Comparison of ENCODE assay signal across 11 cellular contexts in the genomic region with DNA sequence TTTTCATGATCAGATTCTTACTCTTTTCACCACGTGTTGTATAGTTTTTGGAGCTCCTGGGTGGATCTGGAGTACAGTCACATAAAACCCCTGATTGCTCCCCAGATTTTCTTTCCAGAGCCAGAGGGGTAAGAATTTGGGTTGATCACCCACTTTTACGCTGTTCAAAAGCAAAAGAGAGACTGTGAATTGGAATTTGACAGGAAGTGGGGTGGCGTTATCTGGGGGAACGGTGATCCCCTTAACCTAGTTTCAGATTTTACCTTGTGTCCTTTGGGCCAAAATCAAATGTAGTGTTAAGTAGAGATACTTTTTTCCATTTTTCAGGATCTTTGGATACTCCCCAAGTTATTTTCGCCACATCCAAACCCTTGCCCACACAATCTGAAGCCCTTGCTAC.
"Had no signal": no experiment of that assay in that cellular context is flagged by ENCODE, and none has a peak within 500 bp of the region (broad histone marks: within the 10 kb centered on the region; RNA-seq: fewer than 3 reads in every experiment).

No MANE protein-coding gene starts in this region.

- H3K36me3 ChIP-seq: pancreas had no signal

- H3K4me3 Mint-ChIP-seq: natural killer cell treated with Interleukin-12 subunit alpha and Interleukin-12 subunit beta and Interleukin-15 and Interleukin-18, amount 100 ng/mL, for 72 hours; stimulated activated memory B cell treated with anti-CD40 and anti-IgM and Interleukin-4, amounts not matched to agents 10 μg/mL and 1 μg/mL and 100 μg/mL, for 72 hours; stimulated activated naive CD8-positive, alpha-beta T cell treated with anti-CD3 and anti-CD28 coated beads, Interleukin-15, Interleukin-2, amounts not matched to agents 100 ng/mL and 50 ng/mL, for 24 hours had no signal

- H3K27ac ChIP-seq: epithelial cell of prostate, hepatocyte, pancreas had no signal

- H3K9me3 ChIP-seq: esophagus squamous epithelium, mucosa of descending colon, pancreas had no signal

- H3K4me1 Mint-ChIP-seq: stimulated activated memory B cell treated with anti-CD40 and anti-IgM and Interleukin-4, amounts not matched to agents 10 μg/mL and 1 μg/mL and 100 μg/mL, for 72 hours had no signal

- H3K27me3 Mint-ChIP-seq: natural killer cell treated with Interleukin-12 subunit alpha and Interleukin-12 subunit beta and Interleukin-15 and Interleukin-18, amount 100 ng/mL, for 72 hours; progenitor cell of endocrine pancreas; stimulated activated memory B cell treated with anti-CD40 and anti-IgM and Interleukin-4, amounts not matched to agents 10 μg/mL and 1 μg/mL and 100 μg/mL, for 72 hours; stimulated activated naive CD8-positive, alpha-beta T cell treated with anti-CD3 and anti-CD28 coated beads, Interleukin-15, Interleukin-2, amounts not matched to agents 100 ng/mL and 50 ng/mL, for 24 hours had no signal

- H3K79me2 ChIP-seq: hepatocyte had no signal

- H2AFZ ChIP-seq: hepatocyte had no signal

- H3K4me1 ChIP-seq: pancreas had no signal

- DNase-seq: esophagus squamous epithelium, kidney, occipital lobe had no signal

- H3K27ac Mint-ChIP-seq: natural killer cell treated with Interleukin-12 subunit alpha and Interleukin-12 subunit beta and Interleukin-15 and Interleukin-18, amount 100 ng/mL, for 72 hours; progenitor cell of endocrine pancreas; stimulated activated memory B cell treated with anti-CD40 and anti-IgM and Interleukin-4, amounts not matched to agents 10 μg/mL and 1 μg/mL and 100 μg/mL, for 72 hours; stimulated activated naive CD8-positive, alpha-beta T cell treated with anti-CD3 and anti-CD28 coated beads, Interleukin-15, Interleukin-2, amounts not matched to agents 100 ng/mL and 50 ng/mL, for 24 hours had no signal

- ATAC-seq: natural killer cell treated with Interleukin-12 subunit alpha and Interleukin-12 subunit beta and Interleukin-15 and Interleukin-18, amount 100 ng/mL, for 72 hours; stimulated activated memory B cell treated with anti-CD40 and anti-IgM and Interleukin-4, amounts not matched to agents 10 μg/mL and 1 μg/mL and 100 μg/mL, for 72 hours had no signal

- H3K27me3 ChIP-seq: esophagus squamous epithelium, hepatocyte, pancreas had no signal

- H3K9me3 Mint-ChIP-seq: natural killer cell treated with Interleukin-12 subunit alpha and Interleukin-12 subunit beta and Interleukin-15 and Interleukin-18, amount 100 ng/mL, for 72 hours; stimulated activated memory B cell treated with anti-CD40 and anti-IgM and Interleukin-4, amounts not matched to agents 10 μg/mL and 1 μg/mL and 100 μg/mL, for 72 hours; stimulated activated naive CD8-positive, alpha-beta T cell treated with anti-CD3 and anti-CD28 coated beads, Interleukin-15, Interleukin-2, amounts not matched to agents 100 ng/mL and 50 ng/mL, for 24 hours had no signal

- H3K4me3 ChIP-seq: esophagus squamous epithelium, hepatocyte, mucosa of descending colon, pancreas had no signal

- H3K36me3 Mint-ChIP-seq: natural killer cell treated with Interleukin-12 subunit alpha and Interleukin-12 subunit beta and Interleukin-15 and Interleukin-18, amount 100 ng/mL, for 72 hours had no signal
